18 cellular contexts compared by ENCODE assay signal in genomic region chr12:61385771-61386170, GRCh38.
A peak's percentile ranks its signal among the peaks of the same experiment; 100 is the strongest.
DNase-seq lines count a peak whose midpoint lies in the region; ATAC-seq and TF ChIP-seq lines count a peak whose summit lies in the region.
"Had no signal": no experiment of that assay in that cellular context is flagged by ENCODE, and none has a peak within 500 bp of the region (broad histone marks: within the 10 kb centered on the region; RNA-seq: fewer than 3 reads in every experiment).

No MANE protein-coding gene starts in this region.

- ATAC-seq in thoracic aorta (ENCODE audit: insufficient number of reproducible peaks, low FRiP score, low read depth) (peak; percentile 55), HG02623 (IDR thresholded peaks at IDR 0.05; ENCODE audit: unreplicated experiment) (no peak), left colon (no peak)
- ATAC-seq: GM23338 had no signal

- H3K36me3 Mint-ChIP-seq in MCF 10A (ENCODE audit: insufficient read depth, unreplicated experiment): no peaks in the 10 kb centered on the region

- H3K27me3 ChIP-seq in breast epithelium (no peaks in the 10 kb centered on the region), brain microvascular endothelial cell (replicated peaks) (no peaks in the 10 kb centered on the region), fibroblast of lung (ENCODE audit: control insufficient read depth, insufficient read depth, low read length) (no peaks in the 10 kb centered on the region), thoracic aorta (replicated peaks; ENCODE audit: insufficient read depth) (no peaks in the 10 kb centered on the region)

- H3K79me2 ChIP-seq in fibroblast of lung (ENCODE audit: control insufficient read depth, insufficient read depth, low read length): no peaks in the 10 kb centered on the region

- no peak overlapping the region for H3K4me2 ChIP-seq in fibroblast of lung (ENCODE audit: extremely low read depth, insufficient read depth, low read length)
- H3K4me2 ChIP-seq: GM23338 had no signal

- no peak overlapping the region for H3K27ac Mint-ChIP-seq in MCF 10A (ENCODE audit: low read depth, unreplicated experiment)
- H3K27ac Mint-ChIP-seq: B cell, GM23338 had no signal

- CTCF ChIA-PET in MCF 10A (lab: Yijun Ruan, JAX): interaction anchor here (0.6 kb wide), 2 partner anchors 429 to 784 kb away, joined by 3 read pairs; no protein-coding TSS in a partner anchor

- H3K4me1 Mint-ChIP-seq in MCF 10A (ENCODE audit: insufficient read depth, unreplicated experiment): peaks cover 8% of the 10 kb centered on the region
- H3K4me1 Mint-ChIP-seq: B cell, GM23338 had no signal

- no peak overlapping the region for H3K9ac ChIP-seq in fibroblast of lung (ENCODE audit: insufficient read depth, low read length)

- intact Hi-C loops in MCF 10A (cut with micrococcal nuclease): no loop called here
- intact Hi-C loops in breast epithelium (cut with DNase I; ENCODE audit: low total_unique reads): no loop called here
- intact Hi-C loops in left colon (cut with DNase I, micrococcal nuclease): no loop called here

- no TSS peak for BruUV-seq in MCF 10A (replicated peaks; lab: Mats Ljungman, UMichigan)

- POLR2A ChIA-PET in MCF 10A (lab: Yijun Ruan, JAX): no interaction called here

- H3K4me3 ChIP-seq in breast epithelium (no peak overlapping the region), brain microvascular endothelial cell (ENCODE audit: low read depth, low read length) (no peak overlapping the region), fibroblast of lung (replicated peaks in 1 of 4; ENCODE audit: control extremely low read depth in 1 of 4, insufficient read depth in 1 of 4, low read depth in 3 of 4, low read length in 4 of 4) (no peak overlapping the region), thoracic aorta (no peak overlapping the region)
- H3K4me3 ChIP-seq: GM23338 had no signal

- H3K27me3 Mint-ChIP-seq in MCF 10A (ENCODE audit: insufficient read depth, unreplicated experiment): no peaks in the 10 kb centered on the region
- H3K27me3 Mint-ChIP-seq: B cell had no signal

- H3K9me3 Mint-ChIP-seq in MCF 10A (ENCODE audit: unreplicated experiment): peaks cover 7% of the 10 kb centered on the region

- H3K9me3 ChIP-seq in breast epithelium (peaks cover 0 to 10% of the 10 kb centered on the region in 2 donors), fibroblast of lung (ENCODE audit: control insufficient read depth, insufficient read depth, low read depth, low read length) (no peaks in the 10 kb centered on the region), thoracic aorta (no peaks in the 10 kb centered on the region)

- no peak overlapping the region for H3K4me3 Mint-ChIP-seq in MCF 10A (ENCODE audit: unreplicated experiment)
- H3K4me3 Mint-ChIP-seq: B cell, GM23338 had no signal

- no peak for TF ChIP-seq CTCF in MCF 10A (IDR thresholded peaks at IDR 0.05; ENCODE audit: unreplicated experiment)
- TF ChIP-seq CTCF in breast epithelium (IDR thresholded peaks at IDR 0.05): no peak
- no peak for TF ChIP-seq CTCF in brain microvascular endothelial cell (IDR thresholded peaks at IDR 0.05; ENCODE audit: low read depth, low read length, missing control alignments)
- no peak for TF ChIP-seq CTCF in fibroblast of lung (conservative IDR thresholded peaks at IDR 0.05 in 1 of 2, IDR thresholded peaks at IDR 0.05 in 1 of 2; ENCODE audit: low read depth in 1 of 2, low read length in 2 of 2)
- no peak for TF ChIP-seq CTCF in thoracic aorta (IDR thresholded peaks at IDR 0.05)

- H3K36me3 ChIP-seq in breast epithelium (no peaks in the 10 kb centered on the region), brain microvascular endothelial cell (replicated peaks) (no peaks in the 10 kb centered on the region), fibroblast of lung (ENCODE audit: control insufficient read depth, insufficient read depth, low read length) (no peaks in the 10 kb centered on the region), thoracic aorta (no peaks in the 10 kb centered on the region)

- H3K27ac ChIP-seq in breast epithelium (no peak overlapping the region), brain microvascular endothelial cell (no peak overlapping the region), fibroblast of lung (ENCODE audit: insufficient read depth, low read length) (no peak overlapping the region), thoracic aorta (peak overlapping the region in 1 of 2 donors; percentile 54)
- H3K27ac ChIP-seq: 22Rv1 had no signal

- H4K20me1 ChIP-seq in fibroblast of lung (ENCODE audit: control insufficient read depth, extremely low read depth, insufficient read depth, low read length): no peaks in the 10 kb centered on the region

- peak; percentile 62 for DNase-seq in MCF 10A (ENCODE audit: unreplicated experiment)
- DNase-seq in breast epithelium (ENCODE audit: low spot score in 2 of 2): no peak
- peak; percentile 10 for DNase-seq in brain microvascular endothelial cell
- peak; percentile 0 to 54 for DNase-seq in fibroblast of lung (ENCODE audit: low read depth in 2 of 2)
- DNase-seq in thoracic aorta (ENCODE audit: low spot score): no peak
- DNase-seq in activated effector memory CD4-positive, alpha-beta T cell treated with anti-CD3 and anti-CD28 coated beads, Interleukin-2, amount 50 U/mL, for 16 hours: no peak
- DNase-seq in left colon: no peak
- DNase-seq: COR-L47, DMS 273 treated with DMSO at 0.1 percent for 48 hours, HCEC 1CT, KG1, MV-4-11, NCI-H1694 treated with DMSO at 0.1 percent for 48 hours, SHP77 treated with DMSO at 0.1 percent for 48 hours had no signal

- in situ Hi-C loops in brain microvascular endothelial cell (cut with HindIII; ENCODE audit: low pct_ligation_motif_present, low sequenced_read_pairs): no loop called here

- H3K4me1 ChIP-seq in breast epithelium: no peaks in the 10 kb centered on the region
- H3K4me1 ChIP-seq in fibroblast of lung (ENCODE audit: control insufficient read depth, extremely low read depth, insufficient read depth, low read length): no peaks in the 10 kb centered on the region
- H3K4me1 ChIP-seq in thoracic aorta (ENCODE audit: control insufficient read depth in 1 of 2, low read depth in 2 of 2): peaks cover 8 to 19% of the 10 kb centered on the region in 2 donors

- no peak overlapping the region for H2AFZ ChIP-seq in fibroblast of lung (ENCODE audit: low read length)
- H2AFZ ChIP-seq: GM23338 had no signal

- no peak for TF ChIP-seq POLR2A in breast epithelium (IDR thresholded peaks at IDR 0.05)

Comparison
In these comparisons a context has a peak if more than half of its experiments do, and no peak if none do; other contexts are left out.
1. DNase-seq: peak in MCF 10A (single experiment), brain microvascular endothelial cell (single experiment) and fibroblast of lung (2 of 2); none in breast epithelium (0 of 2), thoracic aorta (single experiment), activated effector memory CD4-positive, alpha-beta T cell treated with anti-CD3 and anti-CD28 coated beads, Interleukin-2, amount 50 U/mL, for 16 hours (single experiment) and left colon (0 of 2).